ENCODE assay signal across 37 cellular contexts in genomic region chr12:84157170-84157569, GRCh38.
"Had no signal": no experiment of that assay in that cellular context is flagged by ENCODE, and none has a peak within 500 bp of the region (broad histone marks: within the 10 kb centered on the region; RNA-seq: fewer than 3 reads in every experiment).

No MANE protein-coding gene starts in this region.

- H3K36me3 ChIP-seq: adrenal gland, ascending aorta, cardiac muscle cell had no signal

- H3K27ac Mint-ChIP-seq: activated B cell treated with CpG ODN at 0.5 μM for 24 hours; activated CD4-positive, alpha-beta memory T cell treated with anti-CD3 and anti-CD28 coated beads, Interleukin-2, amount 10 ng/mL, durations not matched to agents 7 days and 5 days; activated CD4-positive, alpha-beta T cell treated with anti-CD3 and anti-CD28 coated beads for 36 hours; activated CD4-positive, alpha-beta T cell treated with anti-CD3 and anti-CD28 coated beads, Interleukin-2, amount 10 ng/mL, durations not matched to agents 7 days and 5 days; activated CD8-positive, alpha-beta T cell treated with anti-CD3 and anti-CD28 coated beads, Interleukin-2, amount 10 ng/mL, durations not matched to agents 7 days and 5 days; activated naive CD4-positive, alpha-beta T cell treated with anti-CD3 and anti-CD28 coated beads for 36 hours; activated naive CD4-positive, alpha-beta T cell treated with anti-CD3 and anti-CD28 coated beads, Interleukin-2, amount 50 U/mL, for 72 hours; activated naive CD8-positive, alpha-beta T cell treated with anti-CD3 and anti-CD28 coated beads for 36 hours; activated T-cell treated with anti-CD3 and anti-CD28 coated beads, Interleukin-2, amount 50 U/mL, for 72 hours; activated T-helper 1 cell treated with anti-CD3 and anti-CD28 coated beads, Interleukin-12 subunit alpha, Interleukin-12 subunit beta, Interleukin-2, Interleukin-4 antibody, amounts not matched to agents 30 ng/mL and 10 ng/mL and 1 ng/mL, durations not matched to agents 14 hours and 24 hours and 36 hours; activated T-helper 17 cell treated with anti-CD3 and anti-CD28 coated beads, Interleukin-2, amount 50 U/mL, for 72 hours; brain; T-helper 1 cell treated with Interleukin-12 subunit alpha and Interleukin-12 subunit beta and Interleukin-4 antibody, amounts not matched to agents 30 μg/mL and 1 μg/mL, for 36 hours; T-helper 2 cell treated with Interferon-gamma antibody and Interleukin-4, amounts not matched to agents 5 μg/mL and 100 μg/mL, for 36 hours had no signal

- ATAC-seq: activated CD4-positive, alpha-beta T cell treated with anti-CD3 and anti-CD28 coated beads for 36 hours; activated CD8-positive, alpha-beta T cell treated with anti-CD3 and anti-CD28 coated beads, Interleukin-2, amount 10 ng/mL, durations not matched to agents 7 days and 5 days; activated naive CD4-positive, alpha-beta T cell treated with anti-CD3 and anti-CD28 coated beads, Interleukin-2, amount 50 U/mL, for 72 hours; activated T-cell treated with anti-CD3 and anti-CD28 coated beads, Interleukin-2, amount 50 U/mL, for 4 hours; activated T-cell treated with anti-CD3 and anti-CD28 coated beads, Interleukin-2, amount 50 U/mL, for 72 hours; activated T-helper 17 cell treated with anti-CD3 and anti-CD28 coated beads, Interleukin-2, amount 50 U/mL, for 72 hours had no signal

- H3K4me1 ChIP-seq: adrenal gland, ascending aorta had no signal

- H3K4me3 ChIP-seq: adrenal gland, ascending aorta, cardiac muscle cell had no signal

- H3K36me3 Mint-ChIP-seq: activated naive CD4-positive, alpha-beta T cell treated with anti-CD3 and anti-CD28 coated beads, Interleukin-2, amount 50 U/mL, for 72 hours; activated naive CD8-positive, alpha-beta T cell treated with anti-CD3 and anti-CD28 coated beads for 36 hours; brain had no signal

- H3K27ac ChIP-seq: adrenal gland, ascending aorta, cardiac muscle cell, VCaP had no signal

- DNase-seq: activated B cell treated with CpG ODN at 0.5 μM for 24 hours; activated CD4-positive, alpha-beta memory T cell treated with anti-CD3 and anti-CD28 coated beads, Interleukin-2, amount 10 ng/mL, durations not matched to agents 7 days and 5 days; activated CD4-positive, alpha-beta T cell treated with anti-CD3 and anti-CD28 coated beads for 1 hour; activated CD4-positive, alpha-beta T cell treated with anti-CD3 and anti-CD28 coated beads for 36 hours; activated CD4-positive, alpha-beta T cell treated with anti-CD3 and anti-CD28 coated beads for 48 hours; activated CD4-positive, alpha-beta T cell treated with anti-CD3 and anti-CD28 coated beads, Interleukin-2, amount 10 ng/mL, durations not matched to agents 7 days and 5 days; activated CD4-positive, alpha-beta T cell treated with anti-CD3 and anti-CD28 coated beads, Interleukin-2, amount 50 U/mL, for 48 hours; activated CD8-positive, alpha-beta memory T cell treated with anti-CD3 and anti-CD28 coated beads, Interleukin-2, amount 50 U/mL, for 4 hours; activated CD8-positive, alpha-beta T cell treated with anti-CD3 and anti-CD28 coated beads, Interleukin-2, amount 10 ng/mL, durations not matched to agents 7 days and 5 days; activated effector memory CD4-positive, alpha-beta T cell treated with anti-CD3 and anti-CD28 coated beads, Interleukin-2, amount 50 U/mL, for 16 hours; activated gamma-delta T cell treated with Interleukin-2 at 50 U/mL for 16 hours; activated naive CD4-positive, alpha-beta T cell; activated naive CD4-positive, alpha-beta T cell treated with anti-CD3 and anti-CD28 coated beads for 36 hours; activated naive CD4-positive, alpha-beta T cell treated with anti-CD3 and anti-CD28 coated beads, Interleukin-2, amount 50 U/mL, for 16 hours; activated naive CD8-positive, alpha-beta T cell treated with anti-CD3 and anti-CD28 coated beads for 36 hours; activated T-cell treated with anti-CD3 and anti-CD28 coated beads for 4 hours; activated T-cell treated with anti-CD3 and anti-CD28 coated beads, Interleukin-2, amount 50 U/mL, for 1 hour; activated T-cell treated with anti-CD3 and anti-CD28 coated beads, Interleukin-2, amount 50 U/mL, for 4 hours; activated T-cell treated with anti-CD3 and anti-CD28 coated beads, Interleukin-2, amount 50 U/mL, for 72 hours; adrenal gland; amniotic stem cell; anterior cingulate cortex; caudate nucleus; cerebellar nuclear complex; T-helper 1 cell; T-helper 2 cell; T-helper 9 cell had no signal

- H3K27me3 Mint-ChIP-seq: activated B cell treated with CpG ODN at 0.5 μM for 24 hours; activated CD4-positive, alpha-beta memory T cell treated with anti-CD3 and anti-CD28 coated beads, Interleukin-2, amount 10 ng/mL, durations not matched to agents 7 days and 5 days; activated CD4-positive, alpha-beta T cell treated with anti-CD3 and anti-CD28 coated beads for 36 hours; activated CD4-positive, alpha-beta T cell treated with anti-CD3 and anti-CD28 coated beads, Interleukin-2, amount 10 ng/mL, durations not matched to agents 7 days and 5 days; activated naive CD8-positive, alpha-beta T cell treated with anti-CD3 and anti-CD28 coated beads for 36 hours; activated T-helper 17 cell treated with anti-CD3 and anti-CD28 coated beads, Interleukin-2, amount 50 U/mL, for 72 hours; brain; central memory CD8-positive, alpha-beta T cell had no signal

- H3K9me3 Mint-ChIP-seq: activated T-helper 1 cell treated with anti-CD3 and anti-CD28 coated beads, Interleukin-12 subunit alpha, Interleukin-12 subunit beta, Interleukin-2, Interleukin-4 antibody, amounts not matched to agents 30 ng/mL and 10 ng/mL and 1 ng/mL, durations not matched to agents 14 hours and 24 hours and 36 hours; activated T-helper 17 cell treated with anti-CD3 and anti-CD28 coated beads, Interleukin-2, amount 50 U/mL, for 72 hours had no signal

- H3K4me1 Mint-ChIP-seq: activated B cell treated with CpG ODN at 0.5 μM for 24 hours; activated CD4-positive, alpha-beta memory T cell treated with anti-CD3 and anti-CD28 coated beads, Interleukin-2, amount 10 ng/mL, durations not matched to agents 7 days and 5 days; activated CD4-positive, alpha-beta T cell treated with anti-CD3 and anti-CD28 coated beads for 36 hours; activated CD4-positive, alpha-beta T cell treated with anti-CD3 and anti-CD28 coated beads, Interleukin-2, amount 10 ng/mL, durations not matched to agents 7 days and 5 days; activated naive CD8-positive, alpha-beta T cell treated with anti-CD3 and anti-CD28 coated beads for 36 hours; activated T-helper 17 cell treated with anti-CD3 and anti-CD28 coated beads, Interleukin-2, amount 50 U/mL, for 72 hours; brain; central memory CD8-positive, alpha-beta T cell had no signal

- H3K27me3 ChIP-seq: adrenal gland, ascending aorta, cardiac muscle cell had no signal

- H3K9me3 ChIP-seq: adrenal gland, ascending aorta had no signal

- H3K4me3 Mint-ChIP-seq: activated B cell treated with CpG ODN at 0.5 μM for 24 hours; activated CD4-positive, alpha-beta memory T cell treated with anti-CD3 and anti-CD28 coated beads, Interleukin-2, amount 10 ng/mL, durations not matched to agents 7 days and 5 days; activated CD4-positive, alpha-beta T cell treated with anti-CD3 and anti-CD28 coated beads for 36 hours; activated CD4-positive, alpha-beta T cell treated with anti-CD3 and anti-CD28 coated beads, Interleukin-2, amount 10 ng/mL, durations not matched to agents 7 days and 5 days; activated CD8-positive, alpha-beta T cell treated with anti-CD3 and anti-CD28 coated beads, Interleukin-2, amount 10 ng/mL, durations not matched to agents 7 days and 5 days; activated naive CD4-positive, alpha-beta T cell treated with anti-CD3 and anti-CD28 coated beads for 36 hours; activated naive CD8-positive, alpha-beta T cell treated with anti-CD3 and anti-CD28 coated beads for 36 hours; activated T-cell treated with anti-CD3 and anti-CD28 coated beads, Interleukin-2, amount 50 U/mL, for 4 hours; activated T-cell treated with anti-CD3 and anti-CD28 coated beads, Interleukin-2, amount 50 U/mL, for 72 hours; activated T-helper 1 cell treated with anti-CD3 and anti-CD28 coated beads, Interleukin-12 subunit alpha, Interleukin-12 subunit beta, Interleukin-2, Interleukin-4 antibody, amounts not matched to agents 30 ng/mL and 10 ng/mL and 1 ng/mL, durations not matched to agents 14 hours and 24 hours and 36 hours; activated T-helper 17 cell treated with anti-CD3 and anti-CD28 coated beads, Interleukin-2, amount 50 U/mL, for 72 hours; brain; central memory CD8-positive, alpha-beta T cell; T-helper 1 cell treated with Interleukin-12 subunit alpha and Interleukin-12 subunit beta and Interleukin-4 antibody, amounts not matched to agents 30 μg/mL and 1 μg/mL, for 36 hours; T-helper 2 cell treated with Interferon-gamma antibody and Interleukin-4, amounts not matched to agents 5 μg/mL and 100 μg/mL, for 36 hours had no signal
